1 cellular context compared by ENCODE assay signal in genomic region chrX:24245201-24245600, GRCh38.
TF ChIP-seq lines count a peak whose summit lies in the region.

No MANE protein-coding gene starts in this region.

TF ChIP-seq in IMR-90, 13 proteins besides CTCF, POLR2A, EP300 and RAD21 (continued from another document):
- no peak for TF ChIP-seq ELK1 (IDR thresholded peaks at IDR 0.05; ENCODE audit: borderline replicate concordance, low read depth, low read length)
- TF ChIP-seq BHLHE40 (IDR thresholded peaks at IDR 0.05; ENCODE audit: low read depth, low read length), result no peak
